Comparison of ENCODE assay signal across 17 cellular contexts in genomic region chr2:181848356-181848876, GRCh38. TPM values are rescaled to one million over a fixed set of nuclear protein-coding genes. Genes with fewer than 3 reads are reported as not detected.
DNase-seq lines count a peak whose midpoint lies in the region; ATAC-seq and TF ChIP-seq lines count a peak whose summit lies in the region.
"Had no signal": no experiment of that assay in that cellular context is flagged by ENCODE, and none has a peak within 500 bp of the region (broad histone marks: within the 10 kb centered on the region; RNA-seq: fewer than 3 reads in every experiment).

No MANE protein-coding gene starts in this region.

- no peaks in the 10 kb centered on the region for H3K9me3 Mint-ChIP-seq in WTC11
- H3K9me3 Mint-ChIP-seq in nephron = no peaks in the 10 kb centered on the region
- no peaks in the 10 kb centered on the region for H3K9me3 Mint-ChIP-seq in T-helper 2 cell treated with Interferon-gamma antibody and Interleukin-4, amounts not matched to agents 5 μg/mL and 100 μg/mL, for 36 hours
- H3K9me3 Mint-ChIP-seq: activated naive CD4-positive, alpha-beta T cell treated with anti-CD3 and anti-CD28 coated beads, Interleukin-2, amount 10 ng/mL, durations not matched to agents 7 days and 5 days; T-helper 1 cell treated with Interleukin-12 subunit alpha and Interleukin-12 subunit beta and Interleukin-4 antibody, amounts not matched to agents 30 μg/mL and 1 μg/mL, for 36 hours had no signal

- POLR2A ChIA-PET in WTC11 (lab: Charles Lee) = no interaction called here

- H3K27me3 Mint-ChIP-seq in WTC11 (ENCODE audit: low read depth) = no peaks in the 10 kb centered on the region
- H3K27me3 Mint-ChIP-seq in nephron (ENCODE audit: low read depth) = no peaks in the 10 kb centered on the region
- H3K27me3 Mint-ChIP-seq in T-helper 2 cell treated with Interferon-gamma antibody and Interleukin-4, amounts not matched to agents 5 μg/mL and 100 μg/mL, for 36 hours (ENCODE audit: low read depth) = peaks cover 5% of the 10 kb centered on the region
- H3K27me3 Mint-ChIP-seq: progenitor cell of endocrine pancreas had no signal

- H3K4me3 Mint-ChIP-seq in WTC11 (no peak overlapping the region), nephron (no peak overlapping the region)
- H3K4me3 Mint-ChIP-seq in T-helper 2 cell treated with Interferon-gamma antibody and Interleukin-4, amounts not matched to agents 5 μg/mL and 100 μg/mL, for 36 hours = no peak overlapping the region
- H3K4me3 Mint-ChIP-seq: activated naive CD4-positive, alpha-beta T cell treated with anti-CD3 and anti-CD28 coated beads, Interleukin-2, amount 10 ng/mL, durations not matched to agents 7 days and 5 days; T-helper 1 cell treated with Interleukin-12 subunit alpha and Interleukin-12 subunit beta and Interleukin-4 antibody, amounts not matched to agents 30 μg/mL and 1 μg/mL, for 36 hours had no signal

- TF ChIP-seq CTCF in WTC11 (IDR thresholded peaks at IDR 0.05) (no peak), nephron (IDR thresholded peaks at IDR 0.05; ENCODE audit: unreplicated experiment in 3 of 3) (no peak)

- ATAC-seq in WTC11 (peak; percentile 39), GM21515 (IDR thresholded peaks at IDR 0.05; ENCODE audit: unreplicated experiment) (no peak), GM18502 (IDR thresholded peaks at IDR 0.05; ENCODE audit: poor library complexity, unreplicated experiment) (no peak)
- ATAC-seq: esophagus mucosa had no signal

- peaks cover 26% of the 10 kb centered on the region for H3K4me1 Mint-ChIP-seq in WTC11
- peaks cover 28% of the 10 kb centered on the region for H3K4me1 Mint-ChIP-seq in nephron
- H3K4me1 Mint-ChIP-seq in T-helper 2 cell treated with Interferon-gamma antibody and Interleukin-4, amounts not matched to agents 5 μg/mL and 100 μg/mL, for 36 hours (ENCODE audit: low read depth) = peaks cover 6% of the 10 kb centered on the region
- H3K4me1 Mint-ChIP-seq: activated naive CD4-positive, alpha-beta T cell treated with anti-CD3 and anti-CD28 coated beads, Interleukin-2, amount 10 ng/mL, durations not matched to agents 7 days and 5 days had no signal

- H3K36me3 Mint-ChIP-seq in WTC11 = no peaks in the 10 kb centered on the region
- no peaks in the 10 kb centered on the region for H3K36me3 Mint-ChIP-seq in nephron (ENCODE audit: low read depth)
- no peaks in the 10 kb centered on the region for H3K36me3 Mint-ChIP-seq in T-helper 2 cell treated with Interferon-gamma antibody and Interleukin-4, amounts not matched to agents 5 μg/mL and 100 μg/mL, for 36 hours (ENCODE audit: low read depth)
- H3K36me3 Mint-ChIP-seq: activated naive CD4-positive, alpha-beta T cell treated with anti-CD3 and anti-CD28 coated beads, Interleukin-2, amount 10 ng/mL, durations not matched to agents 7 days and 5 days had no signal

- H3K27ac Mint-ChIP-seq in WTC11 = no peak overlapping the region
- peak overlapping the region; percentile 73 to 86 (median 75) for H3K27ac Mint-ChIP-seq in nephron
- no peak overlapping the region for H3K27ac Mint-ChIP-seq in T-helper 2 cell treated with Interferon-gamma antibody and Interleukin-4, amounts not matched to agents 5 μg/mL and 100 μg/mL, for 36 hours
- H3K27ac Mint-ChIP-seq: activated naive CD4-positive, alpha-beta T cell treated with anti-CD3 and anti-CD28 coated beads, Interleukin-2, amount 10 ng/mL, durations not matched to agents 7 days and 5 days; progenitor cell of endocrine pancreas; T-helper 1 cell treated with Interleukin-12 subunit alpha and Interleukin-12 subunit beta and Interleukin-4 antibody, amounts not matched to agents 30 μg/mL and 1 μg/mL, for 36 hours had no signal

- peak; percentile 94 for DNase-seq in DMS79 (lab: John Stamatoyannopoulos, UW)
- DNase-seq in Kasumi-1 (lab: John Stamatoyannopoulos, UW) = peak; percentile 28 to 59
- no peak for DNase-seq in WTC11 (ENCODE audit: low spot score)
- DNase-seq in activated naive CD4-positive, alpha-beta T cell (lab: John Stamatoyannopoulos, UW) = no peak
- DNase-seq in T-helper 2 cell treated with Interferon-gamma antibody and Interleukin-4, amounts not matched to agents 5 μg/mL and 100 μg/mL, for 36 hours (ENCODE audit: low spot score) = no peak
- DNase-seq: activated CD4-positive, alpha-beta T cell treated with anti-CD3 and anti-CD28 coated beads for 1 hour; activated naive CD4-positive, alpha-beta T cell treated with anti-CD3 and anti-CD28 coated beads, Interleukin-2, amount 10 ng/mL, durations not matched to agents 7 days and 5 days; AML-193; brain microvascular endothelial cell; dermis blood vessel endothelial cell; NCI-H2029 had no signal

- CTCF ChIA-PET in WTC11 (lab: Charles Lee) = interaction anchor here (0.5 to 0.6 kb wide), 2 partner anchors 43 to 56 kb away, joined by 3 read pairs; partner anchors contain the start of gene ITPRID2

TF ChIP-seq in WTC11, 78 proteins besides CTCF, POLR2A, EP300 and RAD21:
- TF ChIP-seq ZNF425 (CRISPR knock-in tag; conservative IDR thresholded peaks at IDR 0.05) = no peak
- no peak for TF ChIP-seq HMGA2 (CRISPR knock-in tag; IDR thresholded peaks at IDR 0.05)
- no peak for TF ChIP-seq PRRX2 (CRISPR knock-in tag; IDR thresholded peaks at IDR 0.05)
- TF ChIP-seq NFATC4 (CRISPR knock-in tag; IDR thresholded peaks at IDR 0.05) = no peak
- no peak for TF ChIP-seq ATF1 (CRISPR knock-in tag; IDR thresholded peaks at IDR 0.05)
TF ChIP-seq in WTC11: peak in this region for 0.

RNA-seq across cellular contexts. Expression of gene ITPRID2, which starts 43.1 kb away (rescaled TPM):
- total RNA-seq in WTC11 (2021) = 12.4 to 19.4 TPM (median 17.2 TPM) in 3 replicates

Comparison
In these comparisons a context has a peak if more than half of its experiments do, and no peak if none do; other contexts are left out.
1. DNase-seq: peak in DMS79 (single experiment) and Kasumi-1 (2 of 2); none in WTC11 (single experiment), activated naive CD4-positive, alpha-beta T cell (0 of 4) and T-helper 2 cell treated with Interferon-gamma antibody and Interleukin-4, amounts not matched to agents 5 μg/mL and 100 μg/mL, for 36 hours (single experiment).
2. H3K27ac Mint-ChIP-seq: peak in nephron (3 of 3); none in WTC11 (single experiment) and T-helper 2 cell treated with Interferon-gamma antibody and Interleukin-4, amounts not matched to agents 5 μg/mL and 100 μg/mL, for 36 hours (single experiment).